In genomic region chr2:87075054-87075790, GRCh38 we compare ENCODE assay signal across 8 cellular contexts. TPM values are rescaled to one million over a fixed set of nuclear protein-coding genes. Genes with fewer than 3 reads are reported as not detected.
DNase-seq lines count a peak whose midpoint lies in the region; ATAC-seq and TF ChIP-seq lines count a peak whose summit lies in the region.
"Not testable (repeated sequence)": the region's sequence is repeated elsewhere in the genome, so short reads cannot be mapped to it uniquely, and the experiment has no call there.

No MANE protein-coding gene starts in this region.

- DNase-seq in AG04450 (ENCODE audit: low read depth, low spot score); astrocyte of the cerebellum (ENCODE audit: low read depth): not testable (repeated sequence)
- DNase-seq in activated CD4-positive, alpha-beta T cell treated with anti-CD3 and anti-CD28 coated beads for 36 hours, result peak; percentile 57
- DNase-seq in head of caudate nucleus, result peak in 37 of 42 donors; percentile 4 to 64 (median 34)
- peak; percentile 42 for DNase-seq in stimulated activated CD4-positive, alpha-beta T cell treated with anti-CD3 and anti-CD28 coated beads, Interleukin-4, amount 100 ng/mL, for 1 hour

- H3K4me1 Mint-ChIP-seq in IgD-negative memory B cell, result peaks cover 5 to 13% (median 7%) of the 10 kb centered on the region in 3 donors
- not testable (repeated sequence) for H3K4me1 Mint-ChIP-seq in activated CD4-positive, alpha-beta T cell treated with anti-CD3 and anti-CD28 coated beads for 36 hours

- CTCF ChIA-PET in AG04450 (lab: Charles Lee); activated CD4-positive, alpha-beta T cell treated with anti-CD3 and anti-CD28 coated beads for 36 hours (lab: Charles Lee): not testable (repeated sequence)

- not testable (repeated sequence) for H3K36me3 ChIP-seq in muscle layer of duodenum (ENCODE audit: control insufficient read depth in 1 of 2, insufficient read depth in 2 of 2, low read length in 2 of 2)

- H3K27me3 Mint-ChIP-seq in IgD-negative memory B cell; activated CD4-positive, alpha-beta T cell treated with anti-CD3 and anti-CD28 coated beads for 36 hours: not testable (repeated sequence)

- intact Hi-C loops in activated CD4-positive, alpha-beta T cell treated with anti-CD3 and anti-CD28 coated beads for 36 hours (cut with DNase I, micrococcal nuclease); head of caudate nucleus (cut with DNase I): not testable (repeated sequence)

- ATAC-seq in GM19452 (IDR thresholded peaks at IDR 0.05; ENCODE audit: unreplicated experiment), result peak; percentile 1
- not testable (repeated sequence) for ATAC-seq in activated CD4-positive, alpha-beta T cell treated with anti-CD3 and anti-CD28 coated beads for 36 hours

- in situ Hi-C loops in astrocyte of the cerebellum (cut with HindIII; ENCODE audit: low sequenced_read_pairs), result not testable (repeated sequence)

- POLR2A ChIA-PET in AG04450 (lab: Yijun Ruan, JAX); activated CD4-positive, alpha-beta T cell treated with anti-CD3 and anti-CD28 coated beads for 36 hours (lab: Charles Lee): not testable (repeated sequence)

- not testable (repeated sequence) for H3K9me3 ChIP-seq in AG04450 (ENCODE audit: control insufficient read depth, insufficient read depth, low read length); muscle layer of duodenum (ENCODE audit: control insufficient read depth in 1 of 2, low read length in 2 of 2)

- H3K27me3 ChIP-seq in AG04450 (ENCODE audit: control insufficient read depth, insufficient read depth, low read length); muscle layer of duodenum (ENCODE audit: low read depth, low read length): not testable (repeated sequence)

- not testable (repeated sequence) for H3K4me1 ChIP-seq in muscle layer of duodenum (ENCODE audit: control insufficient read depth in 1 of 2, insufficient read depth in 2 of 2, low read length in 2 of 2)

- H3K4me3 Mint-ChIP-seq in IgD-negative memory B cell, result peak overlapping the region; percentile 74 to 97 (median 88)
- H3K4me3 Mint-ChIP-seq in activated CD4-positive, alpha-beta T cell treated with anti-CD3 and anti-CD28 coated beads for 36 hours, result peak overlapping the region; percentile 77

- H3K27ac Mint-ChIP-seq in IgD-negative memory B cell, result peak overlapping the region in 1 of 3 donors; percentile 85
- H3K27ac Mint-ChIP-seq in activated CD4-positive, alpha-beta T cell treated with anti-CD3 and anti-CD28 coated beads for 36 hours, result peak overlapping the region; percentile 60

- not testable (repeated sequence) for H3K9me3 Mint-ChIP-seq in IgD-negative memory B cell; activated CD4-positive, alpha-beta T cell treated with anti-CD3 and anti-CD28 coated beads for 36 hours (ENCODE audit: low read depth)

- not testable (repeated sequence) for H3K36me3 Mint-ChIP-seq in IgD-negative memory B cell; activated CD4-positive, alpha-beta T cell treated with anti-CD3 and anti-CD28 coated beads for 36 hours (ENCODE audit: low read depth)

- H3K4me3 ChIP-seq in AG04450 (ENCODE audit: low read depth, low read length) (peak overlapping the region; percentile 59), astrocyte of the cerebellum (ENCODE audit: low read depth, low read length) (peak overlapping the region; percentile 49), muscle layer of duodenum (ENCODE audit: low read depth in 1 of 2, low read length in 2 of 2) (peak overlapping the region; percentile 48 to 62)

- TF ChIP-seq CTCF in AG04450 (IDR thresholded peaks at IDR 0.05; ENCODE audit: low read depth, low read length); astrocyte of the cerebellum (IDR thresholded peaks at IDR 0.05; ENCODE audit: low read depth, low read length, missing control alignments): not testable (repeated sequence)

- not testable (repeated sequence) for H3K27ac ChIP-seq in AG04450 (ENCODE audit: low read depth, low read length); muscle layer of duodenum (ENCODE audit: low read length)

RNA-seq across cellular contexts. Expression of gene PLGLB1, which starts 53.6 kb away (rescaled TPM):
- polyA plus RNA-seq in AG04450 (2011; rRNA removed) (0.56 and 0.79 TPM in 2 replicates), IgD-negative memory B cell (1.5 TPM)
- 0.55 and 1.3 TPM in 2 replicates for polyA minus RNA-seq in AG04450 (2011; rRNA and poly(A)+ RNA removed)
- 1 to 10 TPM; 1.1 to 1.3 TPM for total RNA-seq in activated CD4-positive, alpha-beta T cell treated with anti-CD3 and anti-CD28 coated beads for 36 hours
